Comparison of ENCODE assay signal across 14 cellular contexts in the genomic region with DNA sequence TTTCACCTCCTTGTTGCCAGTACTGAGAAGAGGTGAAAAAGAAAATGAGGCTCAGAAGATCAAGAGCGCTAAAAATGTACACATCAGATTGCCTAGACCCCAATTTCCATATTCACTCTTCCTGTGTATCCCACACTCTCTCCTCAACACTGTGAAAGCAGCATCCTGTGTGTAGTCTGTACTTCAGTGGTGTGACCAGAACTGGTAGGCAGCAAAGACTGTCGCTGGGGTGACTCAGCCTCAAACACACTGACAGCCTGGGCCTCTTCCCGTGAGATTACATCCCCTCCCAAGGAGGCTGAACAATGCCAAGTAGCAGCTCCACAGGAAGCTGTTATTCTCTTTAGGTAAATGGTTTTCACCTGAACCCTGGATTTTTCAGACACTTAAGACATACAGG.
DNase-seq lines count a peak whose midpoint lies in the region; ATAC-seq, FAIRE-seq and TF ChIP-seq lines count a peak whose summit lies in the region.
"Had no signal": no experiment of that assay in that cellular context is flagged by ENCODE, and none has a peak within 500 bp of the region (broad histone marks: within the 10 kb centered on the region; RNA-seq: fewer than 3 reads in every experiment).

No MANE protein-coding gene starts in this region.

- POLR2A ChIA-PET in CD8-positive, alpha-beta memory T cell (lab: Charles Lee) = no interaction called here

- peak; percentile 35 for ATAC-seq in HG03432 (IDR thresholded peaks at IDR 0.05; ENCODE audit: unreplicated experiment)
- ATAC-seq in GM19035 (IDR thresholded peaks at IDR 0.05; ENCODE audit: unreplicated experiment) = no peak

- no peak overlapping the region for H3K9ac ChIP-seq in keratinocyte (ENCODE audit: control insufficient read depth, extremely low read depth, insufficient read depth, low read length)

- H3K79me2 ChIP-seq in keratinocyte (ENCODE audit: control insufficient read depth, insufficient read depth, low read length) = no peaks in the 10 kb centered on the region

- H3K4me3 Mint-ChIP-seq in Calu3 (ENCODE audit: low read depth, unreplicated experiment) (no peak overlapping the region), glutamatergic neuron (ENCODE audit: unreplicated experiment) (no peak overlapping the region)
- no peak overlapping the region for H3K4me3 Mint-ChIP-seq in CD8-positive, alpha-beta memory T cell
- H3K4me3 Mint-ChIP-seq: central memory CD8-positive, alpha-beta T cell; neural crest cell had no signal

- no peak overlapping the region for H2AFZ ChIP-seq in keratinocyte (ENCODE audit: control insufficient read depth, low read length)

- H3K27ac ChIP-seq in keratinocyte (ENCODE audit: control insufficient read depth, insufficient read depth, low read length) = no peak overlapping the region
- H3K27ac ChIP-seq in CD8-positive, alpha-beta memory T cell (ENCODE audit: low read depth, low read length) = no peak overlapping the region
- H3K27ac ChIP-seq: heart right ventricle, upper lobe of left lung had no signal

- H3K9me3 ChIP-seq in keratinocyte (ENCODE audit: control insufficient read depth, low read depth, low read length) = no peaks in the 10 kb centered on the region
- H3K9me3 ChIP-seq in CD8-positive, alpha-beta memory T cell (ENCODE audit: low read length) = no peaks in the 10 kb centered on the region
- H3K9me3 ChIP-seq: heart right ventricle, upper lobe of left lung had no signal

- intact Hi-C loops in Calu3 (cut with micrococcal nuclease; ENCODE audit: unreplicated experiment) = no loop called here

- no peak overlapping the region for H3K4me3 ChIP-seq in keratinocyte (ENCODE audit: control insufficient read depth in 2 of 3, extremely low read depth in 1 of 3, insufficient read depth in 2 of 3, low read depth in 1 of 3, low read length in 3 of 3)
- H3K4me3 ChIP-seq in CD8-positive, alpha-beta memory T cell (ENCODE audit: low read length) = no peak overlapping the region
- H3K4me3 ChIP-seq: heart right ventricle, upper lobe of left lung had no signal

- peak overlapping the region; percentile 7 for H3K27ac Mint-ChIP-seq in Calu3 (ENCODE audit: unreplicated experiment)
- no peak overlapping the region for H3K27ac Mint-ChIP-seq in glutamatergic neuron (ENCODE audit: unreplicated experiment)
- H3K27ac Mint-ChIP-seq in CD8-positive, alpha-beta memory T cell = peak overlapping the region in 2 of 8 donors; percentile 27

- H3K27me3 ChIP-seq in keratinocyte (ENCODE audit: control insufficient read depth, extremely low read depth, insufficient read depth, low read length) = no peaks in the 10 kb centered on the region
- H3K27me3 ChIP-seq in CD8-positive, alpha-beta memory T cell (ENCODE audit: insufficient read depth, low read length, poor library complexity, severe bottlenecking) = no peaks in the 10 kb centered on the region
- H3K27me3 ChIP-seq: heart right ventricle, upper lobe of left lung had no signal

- no peaks in the 10 kb centered on the region for H3K9me1 ChIP-seq in keratinocyte (ENCODE audit: control insufficient read depth, extremely low read depth, insufficient read depth, low read length)

- peaks cover 46% of the 10 kb centered on the region for H3K4me1 Mint-ChIP-seq in Calu3 (ENCODE audit: low read depth, unreplicated experiment)
- peaks cover 15% of the 10 kb centered on the region for H3K4me1 Mint-ChIP-seq in glutamatergic neuron (ENCODE audit: low read depth, unreplicated experiment)
- H3K4me1 Mint-ChIP-seq in CD8-positive, alpha-beta memory T cell = no peaks in the 10 kb centered on the region
- H3K4me1 Mint-ChIP-seq: central memory CD8-positive, alpha-beta T cell had no signal

- H3K4me2 ChIP-seq in keratinocyte (ENCODE audit: control insufficient read depth, extremely low read depth, insufficient read depth, low read depth, low read length) = no peak overlapping the region

- CTCF ChIA-PET in Calu3 (lab: Charles Lee) = no interaction called here
- CTCF ChIA-PET in CD8-positive, alpha-beta memory T cell (lab: Charles Lee) = no interaction called here

- H3K4me1 ChIP-seq in keratinocyte (ENCODE audit: control insufficient read depth, extremely low read depth, insufficient read depth, low read length) = no peaks in the 10 kb centered on the region
- no peaks in the 10 kb centered on the region for H3K4me1 ChIP-seq in CD8-positive, alpha-beta memory T cell (ENCODE audit: insufficient read depth, low read length)

- no TSS peak for BruUV-seq in Calu3 (replicated peaks; lab: Mats Ljungman, UMichigan)

- H3K9me3 Mint-ChIP-seq in Calu3 (ENCODE audit: low read depth, unreplicated experiment) (peaks cover 2% of the 10 kb centered on the region), glutamatergic neuron (ENCODE audit: unreplicated experiment) (peaks cover 1% of the 10 kb centered on the region)
- H3K9me3 Mint-ChIP-seq in CD8-positive, alpha-beta memory T cell = peaks cover 0 to 1% (median 0%) of the 10 kb centered on the region in 5 donors
- H3K9me3 Mint-ChIP-seq: central memory CD8-positive, alpha-beta T cell had no signal

- FAIRE-seq in keratinocyte (lab: Jason Lieb, UNC) = peak; percentile 26

- H4K20me1 ChIP-seq in keratinocyte (ENCODE audit: control insufficient read depth, extremely low read depth, insufficient read depth, low read length) = no peaks in the 10 kb centered on the region

- dilution Hi-C loops in keratinocyte (cut with MboI; ENCODE audit: extremely low pct_ligation_motif_present, low sequenced_read_pairs) = no loop called here

- H3K36me3 ChIP-seq in keratinocyte (ENCODE audit: control insufficient read depth in 2 of 2, extremely low read depth in 1 of 2, insufficient read depth in 2 of 2, low read length in 2 of 2) = no peaks in the 10 kb centered on the region
- H3K36me3 ChIP-seq in CD8-positive, alpha-beta memory T cell (ENCODE audit: insufficient read depth, low read length) = no peaks in the 10 kb centered on the region
- H3K36me3 ChIP-seq: heart right ventricle, upper lobe of left lung had no signal

- H3K36me3 Mint-ChIP-seq in Calu3 (ENCODE audit: insufficient read depth, unreplicated experiment) = no peaks in the 10 kb centered on the region
- H3K36me3 Mint-ChIP-seq in glutamatergic neuron (ENCODE audit: unreplicated experiment) = peaks cover 9% of the 10 kb centered on the region
- peaks cover 0 to 2% (median 0%) of the 10 kb centered on the region in 3 donors for H3K36me3 Mint-ChIP-seq in CD8-positive, alpha-beta memory T cell

- DNase-seq in Calu3 (peak; percentile 71), amniotic epithelial cell (ENCODE audit: low read depth) (peak; percentile 23), keratinocyte (ENCODE audit: low read depth, low spot score) (no peak), glutamatergic neuron (no peak), medulla oblongata (ENCODE audit: extremely low spot score) (no peak)
- DNase-seq in CD8-positive, alpha-beta memory T cell = no peak
- DNase-seq: GOT3, heart right ventricle, NCI-H2171 had no signal

- no peak for TF ChIP-seq CTCF in Calu3 (IDR thresholded peaks at IDR 0.05; ENCODE audit: unreplicated experiment)
- no peak for TF ChIP-seq CTCF in keratinocyte (optimal IDR thresholded peaks at IDR 0.05 in 1 of 3, IDR thresholded peaks at IDR 0.05 in 1 of 3, conservative IDR thresholded peaks at IDR 0.05 in 1 of 3; ENCODE audit: extremely low read depth in 1 of 3, insufficient read depth in 2 of 3, low read length in 3 of 3)
- TF ChIP-seq CTCF in glutamatergic neuron (IDR thresholded peaks at IDR 0.05; ENCODE audit: partially characterized antibody, unreplicated experiment) = no peak

- no peaks in the 10 kb centered on the region for H3K27me3 Mint-ChIP-seq in Calu3 (ENCODE audit: unreplicated experiment)
- no peaks in the 10 kb centered on the region for H3K27me3 Mint-ChIP-seq in glutamatergic neuron (ENCODE audit: unreplicated experiment)
- H3K27me3 Mint-ChIP-seq in CD8-positive, alpha-beta memory T cell = peaks cover 0 to 2% of the 10 kb centered on the region in 2 donors

Comparison
In these comparisons a context has a peak if more than half of its experiments do, and no peak if none do; other contexts are left out.
1. DNase-seq: peak in Calu3 (single experiment) and amniotic epithelial cell (single experiment); none in keratinocyte (single experiment), glutamatergic neuron (single experiment), medulla oblongata (single experiment) and CD8-positive, alpha-beta memory T cell (0 of 5).